Comparison of ENCODE assay signal across 8 cellular contexts in the genomic region with DNA sequence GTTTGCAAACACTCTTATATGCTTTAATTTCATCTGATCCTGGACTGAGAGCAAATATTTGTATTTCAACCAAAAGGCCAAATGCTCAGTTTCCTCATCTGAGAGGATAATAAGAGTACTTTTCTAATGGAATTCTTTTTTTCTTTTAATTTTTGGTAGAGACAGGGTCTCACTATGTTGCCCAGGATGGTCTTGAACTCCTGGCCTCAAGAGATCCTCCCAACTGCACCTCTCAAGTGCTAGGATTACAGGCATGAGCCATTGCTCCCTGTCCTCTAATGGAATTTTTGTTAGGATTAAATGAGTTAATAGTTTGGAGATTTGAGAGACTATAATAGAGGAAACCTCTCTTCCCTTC.
DNase-seq lines count a peak whose midpoint lies in the region; ATAC-seq and TF ChIP-seq lines count a peak whose summit lies in the region.

No MANE protein-coding gene starts in this region.

- H3K27me3 ChIP-seq in lower lobe of right lung (ENCODE audit: low read depth) (no peaks in the 10 kb centered on the region), thyroid gland (no peaks in the 10 kb centered on the region)

- intact Hi-C loops in lower lobe of right lung (cut with DNase I) (no loop called here), thyroid gland (cut with DNase I) (no loop called here)

- no peak for TF ChIP-seq POLR2A in thyroid gland (IDR thresholded peaks at IDR 0.05)

- H3K9me3 Mint-ChIP-seq in activated T-cell treated with anti-CD3 and anti-CD28 coated beads, Interleukin-2, amount 50 U/mL, for 4 hours, result no peaks in the 10 kb centered on the region

- no peak for ATAC-seq in activated T-cell treated with anti-CD3 and anti-CD28 coated beads, Interleukin-2, amount 50 U/mL, for 4 hours
- no peak for ATAC-seq in lower lobe of right lung

- no peak for DNase-seq in activated T-cell treated with anti-CD3 and anti-CD28 coated beads, Interleukin-2, amount 50 U/mL, for 4 hours
- no peak for DNase-seq in activated T-cell treated with anti-CD3 and anti-CD28 coated beads, Interleukin-2, amount 50 U/mL, for 48 hours
- DNase-seq in lower lobe of right lung, result no peak
- DNase-seq in thyroid gland, result no peak
- DNase-seq in NCI-H187 treated with DMSO at 0.1 percent for 48 hours (lab: John Stamatoyannopoulos, UW), result no peak
- no peak for DNase-seq in stimulated activated naive CD4-positive, alpha-beta T cell treated with Interleukin-2 at 50 U/mL for 16 hours (lab: John Stamatoyannopoulos, UW)
- DNase-seq in stimulated activated CD4-positive, alpha-beta T cell treated with anti-CD3 and anti-CD28 coated beads, Interleukin-2, amount 100 ng/mL, for 24 hours, result no peak

- TF ChIP-seq CTCF in lower lobe of right lung (IDR thresholded peaks at IDR 0.05), result no peak
- no peak for TF ChIP-seq CTCF in thyroid gland (IDR thresholded peaks at IDR 0.05)

- H3K9me3 ChIP-seq in lower lobe of right lung, result no peaks in the 10 kb centered on the region
- H3K9me3 ChIP-seq in thyroid gland, result no peaks in the 10 kb centered on the region

- H3K4me1 ChIP-seq in lower lobe of right lung, result peaks cover 51% of the 10 kb centered on the region
- H3K4me1 ChIP-seq in thyroid gland, result peaks cover 29 to 39% of the 10 kb centered on the region in 2 donors

- H3K27ac ChIP-seq in angular gyrus (ENCODE audit: low read depth, low read length) (peak overlapping the region; percentile 13), lower lobe of right lung (peak overlapping the region; percentile 92), thyroid gland (peak overlapping the region; percentile 93 to 98 (median 93))

- peaks cover 52% of the 10 kb centered on the region for H3K4me1 Mint-ChIP-seq in activated T-cell treated with anti-CD3 and anti-CD28 coated beads, Interleukin-2, amount 50 U/mL, for 4 hours (ENCODE audit: low read depth)

- H3K4me3 ChIP-seq in lower lobe of right lung, result no peak overlapping the region
- H3K4me3 ChIP-seq in thyroid gland (replicated peaks in 1 of 3), result no peak overlapping the region

- peak overlapping the region; percentile 80 for H3K4me3 Mint-ChIP-seq in activated T-cell treated with anti-CD3 and anti-CD28 coated beads, Interleukin-2, amount 50 U/mL, for 4 hours

- H3K36me3 Mint-ChIP-seq in activated T-cell treated with anti-CD3 and anti-CD28 coated beads, Interleukin-2, amount 50 U/mL, for 4 hours (ENCODE audit: insufficient read depth), result no peaks in the 10 kb centered on the region

- H3K27me3 Mint-ChIP-seq in activated T-cell treated with anti-CD3 and anti-CD28 coated beads, Interleukin-2, amount 50 U/mL, for 4 hours (ENCODE audit: low read depth), result no peaks in the 10 kb centered on the region

- H3K36me3 ChIP-seq in lower lobe of right lung (no peaks in the 10 kb centered on the region), thyroid gland (no peaks in the 10 kb centered on the region)

Comparison
In these comparisons a context has a peak if more than half of its experiments do, and no peak if none do; other contexts are left out.
1. H3K27ac ChIP-seq: peak in every context shown above with its lines; median percentile 93 in thyroid gland; 92 in lower lobe of right lung; 13 in angular gyrus.